In the genomic region with DNA sequence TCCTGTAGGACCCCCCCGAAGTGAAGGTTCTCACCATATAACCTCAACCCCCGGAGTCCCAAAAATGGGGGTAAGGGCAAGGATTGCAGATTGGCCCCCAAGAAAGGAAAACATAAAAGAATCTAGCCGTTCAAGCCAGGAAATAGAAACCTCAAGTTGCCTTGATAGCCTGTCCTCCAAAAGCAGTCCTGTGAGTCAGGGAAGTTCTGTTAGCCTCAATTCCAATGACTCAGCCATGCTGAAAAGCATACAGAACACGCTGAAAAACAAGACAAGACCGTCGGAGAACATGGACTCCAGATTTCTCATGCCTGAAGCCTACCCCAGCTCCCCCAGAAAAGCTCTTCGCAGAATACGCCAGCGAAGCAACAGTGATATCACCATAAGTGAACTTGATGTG, we compare ENCODE assay signal across 2 cellular contexts.
TF ChIP-seq lines count a peak whose summit lies in the region.

No MANE protein-coding gene starts in this region.

TF ChIP-seq in IMR-90, 13 proteins besides CTCF, POLR2A, EP300 and RAD21:
- TF ChIP-seq RFX5 (IDR thresholded peaks at IDR 0.05; ENCODE audit: low read depth, low read length) (no peak), FOS (IDR thresholded peaks at IDR 0.05; ENCODE audit: low read depth, low read length) (peak; percentile 70), MAFK (IDR thresholded peaks at IDR 0.05; ENCODE audit: low read depth, low read length) (no peak), BHLHE40 (IDR thresholded peaks at IDR 0.05; ENCODE audit: low read depth, low read length) (peak; percentile 21; the same call in 1 of the 2 replicates)
TF ChIP-seq in IMR-90: peak in this region for 2.

TF ChIP-seq in GM12878, 131 proteins besides CTCF, POLR2A, EP300 and RAD21:
- TF ChIP-seq PKNOX1 (IDR thresholded peaks at IDR 0.05) (no peak), IRF5 (IDR thresholded peaks at IDR 0.05; ENCODE audit: borderline replicate concordance) (no peak), CHD4 (IDR thresholded peaks at IDR 0.05) (no peak), MLLT1 (IDR thresholded peaks at IDR 0.05) (no peak), ZZZ3 (IDR thresholded peaks at IDR 0.05; ENCODE audit: control insufficient read depth, insufficient read length, low read depth) (no peak), SMAD5 (IDR thresholded peaks at IDR 0.05; ENCODE audit: low read depth) (no peak), NFIC (IDR thresholded peaks at IDR 0.05; ENCODE audit: low read depth, low read length) (no peak), SMC3 (IDR thresholded peaks at IDR 0.05; ENCODE audit: borderline replicate concordance, low read length) (no peak), FOXK2 (IDR thresholded peaks at IDR 0.05) (no peak), IRF4 (IDR thresholded peaks at IDR 0.05; ENCODE audit: low read depth, low read length) (no peak), USF1 (IDR thresholded peaks at IDR 0.05; ENCODE audit: borderline replicate concordance, extremely low read length, insufficient read depth, low read depth, low read length) (no peak), YBX1 (IDR thresholded peaks at IDR 0.05) (no peak)
- TF ChIP-seq, protein P1, sequence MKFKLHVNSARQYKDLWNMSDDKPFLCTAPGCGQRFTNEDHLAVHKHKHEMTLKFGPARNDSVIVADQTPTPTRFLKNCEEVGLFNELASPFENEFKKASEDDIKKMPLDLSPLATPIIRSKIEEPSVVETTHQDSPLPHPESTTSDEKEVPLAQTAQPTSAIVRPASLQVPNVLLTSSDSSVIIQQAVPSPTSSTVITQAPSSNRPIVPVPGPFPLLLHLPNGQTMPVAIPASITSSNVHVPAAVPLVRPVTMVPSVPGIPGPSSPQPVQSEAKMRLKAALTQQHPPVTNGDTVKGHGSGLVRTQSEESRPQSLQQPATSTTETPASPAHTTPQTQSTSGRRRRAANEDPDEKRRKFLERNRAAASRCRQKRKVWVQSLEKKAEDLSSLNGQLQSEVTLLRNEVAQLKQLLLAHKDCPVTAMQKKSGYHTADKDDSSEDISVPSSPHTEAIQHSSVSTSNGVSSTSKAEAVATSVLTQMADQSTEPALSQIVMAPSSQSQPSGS (IDR thresholded peaks at IDR 0.05; ENCODE audit: low read length): no peak
- TF ChIP-seq, protein P2, sequence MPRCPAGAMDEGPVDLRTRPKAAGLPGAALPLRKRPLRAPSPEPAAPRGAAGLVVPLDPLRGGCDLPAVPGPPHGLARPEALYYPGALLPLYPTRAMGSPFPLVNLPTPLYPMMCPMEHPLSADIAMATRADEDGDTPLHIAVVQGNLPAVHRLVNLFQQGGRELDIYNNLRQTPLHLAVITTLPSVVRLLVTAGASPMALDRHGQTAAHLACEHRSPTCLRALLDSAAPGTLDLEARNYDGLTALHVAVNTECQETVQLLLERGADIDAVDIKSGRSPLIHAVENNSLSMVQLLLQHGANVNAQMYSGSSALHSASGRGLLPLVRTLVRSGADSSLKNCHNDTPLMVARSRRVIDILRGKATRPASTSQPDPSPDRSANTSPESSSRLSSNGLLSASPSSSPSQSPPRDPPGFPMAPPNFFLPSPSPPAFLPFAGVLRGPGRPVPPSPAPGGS (IDR thresholded peaks at IDR 0.05; ENCODE audit: borderline replicate concordance, insufficient read depth, low read depth, low read length, poor library complexity, severe bottlenecking): no peak
- TF ChIP-seq, protein P3, sequence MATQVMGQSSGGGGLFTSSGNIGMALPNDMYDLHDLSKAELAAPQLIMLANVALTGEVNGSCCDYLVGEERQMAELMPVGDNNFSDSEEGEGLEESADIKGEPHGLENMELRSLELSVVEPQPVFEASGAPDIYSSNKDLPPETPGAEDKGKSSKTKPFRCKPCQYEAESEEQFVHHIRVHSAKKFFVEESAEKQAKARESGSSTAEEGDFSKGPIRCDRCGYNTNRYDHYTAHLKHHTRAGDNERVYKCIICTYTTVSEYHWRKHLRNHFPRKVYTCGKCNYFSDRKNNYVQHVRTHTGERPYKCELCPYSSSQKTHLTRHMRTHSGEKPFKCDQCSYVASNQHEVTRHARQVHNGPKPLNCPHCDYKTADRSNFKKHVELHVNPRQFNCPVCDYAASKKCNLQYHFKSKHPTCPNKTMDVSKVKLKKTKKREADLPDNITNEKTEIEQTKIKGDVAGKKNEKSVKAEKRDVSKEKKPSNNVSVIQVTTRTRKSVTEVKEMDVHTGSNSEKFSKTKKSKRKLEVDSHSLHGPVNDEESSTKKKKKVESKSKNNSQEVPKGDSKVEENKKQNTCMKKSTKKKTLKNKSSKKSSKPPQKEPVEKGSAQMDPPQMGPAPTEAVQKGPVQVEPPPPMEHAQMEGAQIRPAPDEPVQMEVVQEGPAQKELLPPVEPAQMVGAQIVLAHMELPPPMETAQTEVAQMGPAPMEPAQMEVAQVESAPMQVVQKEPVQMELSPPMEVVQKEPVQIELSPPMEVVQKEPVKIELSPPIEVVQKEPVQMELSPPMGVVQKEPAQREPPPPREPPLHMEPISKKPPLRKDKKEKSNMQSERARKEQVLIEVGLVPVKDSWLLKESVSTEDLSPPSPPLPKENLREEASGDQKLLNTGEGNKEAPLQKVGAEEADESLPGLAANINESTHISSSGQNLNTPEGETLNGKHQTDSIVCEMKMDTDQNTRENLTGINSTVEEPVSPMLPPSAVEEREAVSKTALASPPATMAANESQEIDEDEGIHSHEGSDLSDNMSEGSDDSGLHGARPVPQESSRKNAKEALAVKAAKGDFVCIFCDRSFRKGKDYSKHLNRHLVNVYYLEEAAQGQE (IDR thresholded peaks at IDR 0.05; ENCODE audit: low read depth, low read length): no peak
